In the genomic region with DNA sequence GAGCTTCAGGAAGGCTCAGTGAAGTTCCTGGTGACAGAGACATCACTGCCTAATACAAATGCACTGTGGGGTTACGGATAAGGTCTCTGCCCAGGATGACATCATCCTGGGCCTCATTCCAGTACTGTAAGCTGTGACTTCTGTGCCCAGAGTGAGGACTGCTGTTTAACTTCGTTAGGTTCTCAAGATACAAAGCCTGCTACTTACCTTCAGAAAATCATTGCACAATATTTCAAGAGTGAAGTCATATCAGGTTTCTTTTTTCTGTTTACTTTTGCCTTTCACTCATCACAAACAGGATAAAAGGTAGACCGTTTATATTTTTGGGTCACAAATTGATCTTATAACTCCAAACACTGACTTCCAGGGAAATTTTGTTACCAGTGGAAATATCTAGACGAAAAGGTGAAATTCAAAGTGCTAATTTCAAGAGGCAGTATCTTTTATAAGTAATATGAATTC, we compare ENCODE assay signal across 10 cellular contexts.
A peak's percentile ranks its signal among the peaks of the same experiment; 100 is the strongest.
DNase-seq lines count a peak whose midpoint lies in the region; ATAC-seq and TF ChIP-seq lines count a peak whose summit lies in the region.
"Had no signal": no experiment of that assay in that cellular context is flagged by ENCODE, and none has a peak within 500 bp of the region (broad histone marks: within the 10 kb centered on the region; RNA-seq: fewer than 3 reads in every experiment).

No MANE protein-coding gene starts in this region.

- H3K4me3 ChIP-seq in left ventricle myocardium inferior = no peak overlapping the region
- H3K4me3 ChIP-seq in uterus = no peak overlapping the region
- H3K4me3 ChIP-seq in naive thymus-derived CD4-positive, alpha-beta T cell (ENCODE audit: low read length) = no peak overlapping the region
- H3K4me3 ChIP-seq: BLaER1 treated with 17β-estradiol and CSF1 and Interleukin-3, amounts not matched to agents 10 nM and 100 nM had no signal

- no peaks in the 10 kb centered on the region for H3K36me3 ChIP-seq in left ventricle myocardium inferior
- no peaks in the 10 kb centered on the region for H3K36me3 ChIP-seq in uterus
- no peaks in the 10 kb centered on the region for H3K36me3 ChIP-seq in naive thymus-derived CD4-positive, alpha-beta T cell (ENCODE audit: control insufficient read depth in 2 of 3, insufficient read depth in 3 of 3, low read length in 3 of 3)
- H3K36me3 ChIP-seq: BLaER1 treated with 17β-estradiol and CSF1 and Interleukin-3, amounts not matched to agents 10 nM and 100 nM had no signal

- H3K4me1 ChIP-seq in left ventricle myocardium inferior = peaks cover 26% of the 10 kb centered on the region
- no peaks in the 10 kb centered on the region for H3K4me1 ChIP-seq in uterus
- H3K4me1 ChIP-seq in naive thymus-derived CD4-positive, alpha-beta T cell (ENCODE audit: control insufficient read depth in 2 of 2, insufficient read depth in 2 of 2, low read length in 2 of 2) = peaks cover 0 to 5% of the 10 kb centered on the region in 2 donors
- H3K4me1 ChIP-seq: BLaER1 treated with 17β-estradiol and CSF1 and Interleukin-3, amounts not matched to agents 10 nM and 100 nM had no signal

- DNase-seq in Right ventricle myocardium superior (no peak), left ventricle myocardium inferior (no peak), iris pigment epithelial cell (ENCODE audit: low read depth) (peak; percentile 68), uterus (no peak), GM13977 (ENCODE audit: low spot score) (no peak)
- DNase-seq in naive thymus-derived CD4-positive, alpha-beta T cell = no peak
- DNase-seq: H7 had no signal

- no peaks in the 10 kb centered on the region for H3K27me3 Mint-ChIP-seq in activated T-helper 17 cell treated with anti-CD3 and anti-CD28 coated beads, Interleukin-2, amount 50 U/mL, for 72 hours
- peaks cover 0 to 23% (median 0%) of the 10 kb centered on the region in 5 donors for H3K27me3 Mint-ChIP-seq in naive thymus-derived CD4-positive, alpha-beta T cell

- H3K36me3 Mint-ChIP-seq in activated T-helper 17 cell treated with anti-CD3 and anti-CD28 coated beads, Interleukin-2, amount 50 U/mL, for 72 hours (ENCODE audit: low read depth) = no peaks in the 10 kb centered on the region
- no peaks in the 10 kb centered on the region for H3K36me3 Mint-ChIP-seq in naive thymus-derived CD4-positive, alpha-beta T cell

- H3K27me3 ChIP-seq in left ventricle myocardium inferior (ENCODE audit: low read depth) (no peaks in the 10 kb centered on the region), uterus (no peaks in the 10 kb centered on the region)
- no peaks in the 10 kb centered on the region for H3K27me3 ChIP-seq in naive thymus-derived CD4-positive, alpha-beta T cell (ENCODE audit: control insufficient read depth in 2 of 2, insufficient read depth in 2 of 2, low read length in 2 of 2)
- H3K27me3 ChIP-seq: BLaER1 treated with 17β-estradiol and CSF1 and Interleukin-3, amounts not matched to agents 10 nM and 100 nM had no signal

- intact Hi-C loops in Right ventricle myocardium superior (cut with DNase I) = no loop called here
- intact Hi-C loops in left ventricle myocardium inferior (cut with micrococcal nuclease) = loop anchor here (5.0 kb wide), 1 partner anchor 169 kb away; no protein-coding TSS in a partner anchor
- intact Hi-C loops in uterus (cut with DNase I; ENCODE audit: low total_unique reads) = no loop called here
- intact Hi-C loops in naive thymus-derived CD4-positive, alpha-beta T cell (cut with micrococcal nuclease) = no loop called here

- H3K4me3 Mint-ChIP-seq in activated T-helper 17 cell treated with anti-CD3 and anti-CD28 coated beads, Interleukin-2, amount 50 U/mL, for 72 hours = no peak overlapping the region
- no peak overlapping the region for H3K4me3 Mint-ChIP-seq in naive thymus-derived CD4-positive, alpha-beta T cell

- in situ Hi-C loops in GM13977 (cut with MboI; ENCODE audit: low pct_unique_long_range_greater_than_20kb, low sequenced_read_pairs, unreplicated experiment) = loop anchor here (5.0 kb wide), 1 partner anchor 169 kb away; no protein-coding TSS in a partner anchor

- H3K4me1 Mint-ChIP-seq in activated T-helper 17 cell treated with anti-CD3 and anti-CD28 coated beads, Interleukin-2, amount 50 U/mL, for 72 hours = peaks cover 7% of the 10 kb centered on the region
- peaks cover 4 to 21% (median 13%) of the 10 kb centered on the region in 7 donors for H3K4me1 Mint-ChIP-seq in naive thymus-derived CD4-positive, alpha-beta T cell

- H3K9me3 Mint-ChIP-seq in activated T-helper 17 cell treated with anti-CD3 and anti-CD28 coated beads, Interleukin-2, amount 50 U/mL, for 72 hours = no peaks in the 10 kb centered on the region
- H3K9me3 Mint-ChIP-seq in naive thymus-derived CD4-positive, alpha-beta T cell = peaks cover 0 to 9% (median 0%) of the 10 kb centered on the region in 11 donors

- POLR2A ChIA-PET in naive thymus-derived CD4-positive, alpha-beta T cell (lab: Charles Lee) = no interaction called here

- CTCF ChIA-PET in naive thymus-derived CD4-positive, alpha-beta T cell (lab: Charles Lee) = interaction anchor here (0.6 to 0.9 kb wide), 2 partner anchors 173 to 1531 kb away, joined by 3 to 4 read pairs; no protein-coding TSS in a partner anchor

- TF ChIP-seq CTCF in left ventricle myocardium inferior (IDR thresholded peaks at IDR 0.05; ENCODE audit: borderline replicate concordance) = no peak
- no peak for TF ChIP-seq CTCF in uterus (IDR thresholded peaks at IDR 0.05)
- TF ChIP-seq CTCF in GM13977 (IDR thresholded peaks at IDR 0.05; ENCODE audit: extremely low read depth, insufficient read depth, missing control alignments) = no peak

- no peak overlapping the region for H3K27ac Mint-ChIP-seq in activated T-helper 17 cell treated with anti-CD3 and anti-CD28 coated beads, Interleukin-2, amount 50 U/mL, for 72 hours
- H3K27ac Mint-ChIP-seq in naive thymus-derived CD4-positive, alpha-beta T cell = no peak overlapping the region

- ATAC-seq in Right ventricle myocardium superior (ENCODE audit: poor library complexity) (peak; percentile 93), HG03045 (IDR thresholded peaks at IDR 0.05; ENCODE audit: unreplicated experiment) (no peak)
- peak; percentile 47 for ATAC-seq in activated T-helper 17 cell treated with anti-CD3 and anti-CD28 coated beads, Interleukin-2, amount 50 U/mL, for 72 hours (replicated peaks)
- no peak for ATAC-seq in naive thymus-derived CD4-positive, alpha-beta T cell

- TF ChIP-seq POLR2A in uterus (IDR thresholded peaks at IDR 0.05) = no peak

- H3K9me3 ChIP-seq in left ventricle myocardium inferior (replicated peaks) (no peaks in the 10 kb centered on the region), uterus (no peaks in the 10 kb centered on the region)
- no peaks in the 10 kb centered on the region for H3K9me3 ChIP-seq in naive thymus-derived CD4-positive, alpha-beta T cell (ENCODE audit: control insufficient read depth in 2 of 3, low read length in 3 of 3)

- H3K27ac ChIP-seq in left ventricle myocardium inferior (replicated peaks) (no peak overlapping the region), uterus (peak overlapping the region; percentile 32 to 40)
- no peak overlapping the region for H3K27ac ChIP-seq in naive thymus-derived CD4-positive, alpha-beta T cell (ENCODE audit: low read depth, low read length)
- H3K27ac ChIP-seq: BLaER1 treated with 17β-estradiol and CSF1 and Interleukin-3, amounts not matched to agents 10 nM and 100 nM had no signal

Comparison
In these comparisons a context has a peak if more than half of its experiments do, and no peak if none do; other contexts are left out.
1. ATAC-seq: peak in Right ventricle myocardium superior (single experiment) and activated T-helper 17 cell treated with anti-CD3 and anti-CD28 coated beads, Interleukin-2, amount 50 U/mL, for 72 hours (single experiment); none in naive thymus-derived CD4-positive, alpha-beta T cell (single experiment) and HG03045 (single experiment).
2. H3K27ac ChIP-seq: peak in uterus (2 of 2); none in left ventricle myocardium inferior (single experiment) and naive thymus-derived CD4-positive, alpha-beta T cell (single experiment).